Comparison of ENCODE assay signal across 12 cellular contexts in the genomic region with DNA sequence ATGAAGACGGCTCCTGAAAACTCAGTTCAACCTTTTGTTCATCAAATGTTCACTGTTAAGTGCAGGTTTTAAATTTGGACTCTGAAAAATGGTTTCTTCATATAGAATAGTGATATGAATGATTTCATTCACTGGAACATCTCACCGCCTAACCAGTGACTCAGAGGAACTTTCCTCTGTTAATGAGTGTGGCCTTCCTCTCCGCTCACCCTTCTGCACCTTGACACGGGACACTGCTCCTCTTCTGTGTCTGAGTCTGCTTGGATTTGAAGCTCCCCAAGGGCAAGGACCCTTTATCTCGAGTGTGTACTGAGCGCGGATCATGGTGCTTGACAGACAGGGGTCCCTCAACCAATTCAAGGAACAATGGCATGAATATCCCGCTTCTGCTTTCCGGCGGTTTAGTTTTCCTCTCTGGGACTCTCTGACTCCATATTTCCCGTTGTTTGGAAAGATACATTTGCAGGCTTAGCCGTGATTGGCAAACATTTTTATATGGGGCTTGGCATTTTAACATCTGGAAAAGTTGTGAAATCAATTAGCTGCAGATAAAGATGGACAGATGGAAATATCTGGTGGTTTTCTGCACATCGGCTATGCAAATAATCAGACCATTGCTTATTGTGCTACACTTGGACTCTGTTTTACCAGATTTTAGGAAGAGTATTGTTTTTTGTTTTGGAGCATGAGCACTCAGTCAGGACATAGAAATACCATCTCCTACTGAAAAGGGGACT. TPM values are rescaled to one million over a fixed set of nuclear protein-coding genes. Genes with fewer than 3 reads are reported as not detected.
DNase-seq lines count a peak whose midpoint lies in the region; ATAC-seq and TF ChIP-seq lines count a peak whose summit lies in the region.
"Had no signal": no experiment of that assay in that cellular context is flagged by ENCODE, and none has a peak within 500 bp of the region (broad histone marks: within the 10 kb centered on the region; RNA-seq: fewer than 3 reads in every experiment).

No MANE protein-coding gene starts in this region.

- 85 to 87% (median 87%) methylated on average over 13 of the region's 13 CpGs for WGBS in heart left ventricle, 4 donors

- H3K4me3 Mint-ChIP-seq in stimulated activated naive B cell treated with anti-CD40 and anti-IgM and Interleukin-4, amounts not matched to agents 10 μg/mL and 1 μg/mL and 100 μg/mL, for 72 hours, result peak overlapping the region in 1 of 2 donors; percentile 42
- no peak overlapping the region for H3K4me3 Mint-ChIP-seq in nephron progenitor cell
- H3K4me3 Mint-ChIP-seq: dendritic cell treated with granulocyte-macrophage colony-stimulating factor and Interleukin-4, amounts not matched to agents 40 ng/mL and 50 ng/mL, for 4 days had no signal

- H3K4me1 Mint-ChIP-seq in stimulated activated naive B cell treated with anti-CD40 and anti-IgM and Interleukin-4, amounts not matched to agents 10 μg/mL and 1 μg/mL and 100 μg/mL, for 72 hours, result peaks cover 28 to 43% of the 10 kb centered on the region in 2 donors
- peaks cover 11% of the 10 kb centered on the region for H3K4me1 Mint-ChIP-seq in nephron progenitor cell

- H3K27ac Mint-ChIP-seq in stimulated activated naive B cell treated with anti-CD40 and anti-IgM and Interleukin-4, amounts not matched to agents 10 μg/mL and 1 μg/mL and 100 μg/mL, for 72 hours, result no peak overlapping the region
- no peak overlapping the region for H3K27ac Mint-ChIP-seq in nephron progenitor cell
- H3K27ac Mint-ChIP-seq: dendritic cell treated with granulocyte-macrophage colony-stimulating factor and Interleukin-4, amounts not matched to agents 40 ng/mL and 50 ng/mL, for 4 days; progenitor cell of endocrine pancreas had no signal

- H3K4me1 ChIP-seq in right atrium auricular region (peaks cover 0 to 31% of the 10 kb centered on the region in 2 donors), heart left ventricle (peaks cover 0 to 24% (median 7%) of the 10 kb centered on the region in 12 donors), OCI-LY7 (ENCODE audit: insufficient read depth, low read length, poor library complexity, severe bottlenecking) (peaks cover 59% of the 10 kb centered on the region)
- H3K4me1 ChIP-seq in effector memory CD4-positive, alpha-beta T cell (ENCODE audit: control insufficient read depth, insufficient read depth, low read length, poor library complexity, severe bottlenecking), result no peaks in the 10 kb centered on the region
- H3K4me1 ChIP-seq: BLaER1 had no signal

- H3K27me3 ChIP-seq in right atrium auricular region (no peaks in the 10 kb centered on the region), heart left ventricle (no peaks in the 10 kb centered on the region)
- no peaks in the 10 kb centered on the region for H3K27me3 ChIP-seq in effector memory CD4-positive, alpha-beta T cell (replicated peaks; ENCODE audit: control insufficient read depth, insufficient read depth, low read length, poor library complexity, severe bottlenecking)
- H3K27me3 ChIP-seq: BLaER1 had no signal

- no peaks in the 10 kb centered on the region for H3K9me2 ChIP-seq in OCI-LY7 (ENCODE audit: insufficient read depth, low read length)

- H3K9me3 ChIP-seq in right atrium auricular region, result no peaks in the 10 kb centered on the region
- no peaks in the 10 kb centered on the region for H3K9me3 ChIP-seq in heart left ventricle
- no peaks in the 10 kb centered on the region; the same call in 1 of the 2 replicates for H3K9me3 ChIP-seq in OCI-LY7 (ENCODE audit: low read length)
- H3K9me3 ChIP-seq in effector memory CD4-positive, alpha-beta T cell (ENCODE audit: control insufficient read depth, low read length), result no peaks in the 10 kb centered on the region
- H3K9me3 ChIP-seq: BLaER1 had no signal

- CTCF ChIA-PET in OCI-LY7 (lab: Charles Lee; ENCODE audit: unreplicated experiment), result interaction anchor here (0.6 kb wide), 1 partner anchor 27 kb away, joined by 3 read pairs; no protein-coding TSS in a partner anchor

- TF ChIP-seq CTCF in right atrium auricular region (IDR thresholded peaks at IDR 0.05) (no peak), heart left ventricle (IDR thresholded peaks at IDR 0.05) (no peak), OCI-LY7 (conservative IDR thresholded peaks at IDR 0.05; ENCODE audit: low read length) (no peak), nephron progenitor cell (IDR thresholded peaks at IDR 0.05) (no peak)

- no peak for TF ChIP-seq POLR2A in heart left ventricle (IDR thresholded peaks at IDR 0.05)

- peaks cover 4% of the 10 kb centered on the region; the same call in 1 of the 2 replicates for H3K79me2 ChIP-seq in OCI-LY7 (ENCODE audit: insufficient read depth, low read depth, low read length)

- no peaks in the 10 kb centered on the region for H4K20me1 ChIP-seq in OCI-LY7 (ENCODE audit: insufficient read depth, low read length)
- H4K20me1 ChIP-seq: BLaER1 had no signal

- peaks cover 6 to 24% of the 10 kb centered on the region in 2 donors for H3K36me3 Mint-ChIP-seq in stimulated activated naive B cell treated with anti-CD40 and anti-IgM and Interleukin-4, amounts not matched to agents 10 μg/mL and 1 μg/mL and 100 μg/mL, for 72 hours
- no peaks in the 10 kb centered on the region for H3K36me3 Mint-ChIP-seq in nephron progenitor cell (ENCODE audit: low read depth)

- peak overlapping the region; percentile 45 to 77 for H3K27ac ChIP-seq in right atrium auricular region
- peak overlapping the region in 1 of 12 donors; percentile 5 for H3K27ac ChIP-seq in heart left ventricle
- peak overlapping the region; percentile 94 for H3K27ac ChIP-seq in OCI-LY7 (ENCODE audit: low read depth, low read length, poor library complexity, severe bottlenecking)
- no peak overlapping the region for H3K27ac ChIP-seq in effector memory CD4-positive, alpha-beta T cell (ENCODE audit: insufficient read depth, low read length, poor library complexity, severe bottlenecking)
- H3K27ac ChIP-seq: BLaER1 had no signal

- ATAC-seq in heart left ventricle, result no peak
- ATAC-seq in HG02610 (IDR thresholded peaks at IDR 0.05; ENCODE audit: unreplicated experiment), result peak; percentile 64
- ATAC-seq in stimulated activated naive B cell treated with anti-CD40 and anti-IgM and Interleukin-4, amounts not matched to agents 10 μg/mL and 1 μg/mL and 100 μg/mL, for 72 hours (replicated peaks), result peak; percentile 79 to 83

- H3K36me3 ChIP-seq in right atrium auricular region (no peaks in the 10 kb centered on the region), heart left ventricle (no peaks in the 10 kb centered on the region), OCI-LY7 (ENCODE audit: insufficient read depth, low read length) (peaks cover 5% of the 10 kb centered on the region; the same call in 1 of the 2 replicates)
- H3K36me3 ChIP-seq in effector memory CD4-positive, alpha-beta T cell (ENCODE audit: control insufficient read depth, insufficient read depth, low read length), result no peaks in the 10 kb centered on the region
- H3K36me3 ChIP-seq: BLaER1 had no signal

- DNase-seq in right atrium auricular region (ENCODE audit: low spot score) (no peak), heart left ventricle (no peak), OCI-LY7 (ENCODE audit: low spot score) (peak; percentile 39), nephron progenitor cell (no peak), NCI-H524 treated with DMSO at 0.1 percent for 48 hours (lab: John Stamatoyannopoulos, UW) (no peak)
- DNase-seq in stimulated activated naive B cell treated with anti-CD40 and anti-IgM and Interleukin-4, amounts not matched to agents 10 μg/mL and 1 μg/mL and 100 μg/mL, for 72 hours, result no peak
- DNase-seq in effector memory CD4-positive, alpha-beta T cell, result no peak
- DNase-seq: NCI-H2081 had no signal

- H3K4me3 ChIP-seq in right atrium auricular region (no peak overlapping the region), heart left ventricle (no peak overlapping the region), OCI-LY7 (ENCODE audit: low read depth, low read length, poor library complexity, severe bottlenecking) (peak overlapping the region; percentile 54)
- H3K4me3 ChIP-seq in effector memory CD4-positive, alpha-beta T cell (ENCODE audit: insufficient read depth, low read depth, low read length, poor library complexity, severe bottlenecking), result no peak overlapping the region
- H3K4me3 ChIP-seq: BLaER1 had no signal

- H3K4me2 ChIP-seq in OCI-LY7 (ENCODE audit: low read length), result peak overlapping the region; percentile 79
- H3K4me2 ChIP-seq: BLaER1 had no signal

- H2AFZ ChIP-seq in OCI-LY7 (ENCODE audit: low read length), result peak overlapping the region; percentile 77

- POLR2A ChIA-PET in OCI-LY7 (lab: Charles Lee), result interaction anchor here (0.6 to 10.5 kb wide), 9 partner anchors 9 to 46 kb away, joined by 3 to 115 read pairs (median 6); a partner anchor contains a TSS

- no TSS peak for BruUV-seq in OCI-LY7 (replicated peaks; lab: Mats Ljungman, UMichigan)

- no peaks in the 10 kb centered on the region for H3K27me3 Mint-ChIP-seq in stimulated activated naive B cell treated with anti-CD40 and anti-IgM and Interleukin-4, amounts not matched to agents 10 μg/mL and 1 μg/mL and 100 μg/mL, for 72 hours
- H3K27me3 Mint-ChIP-seq in nephron progenitor cell (ENCODE audit: low read depth, poor library complexity), result peaks cover 6% of the 10 kb centered on the region

- no peaks in the 10 kb centered on the region for H3K9me3 Mint-ChIP-seq in stimulated activated naive B cell treated with anti-CD40 and anti-IgM and Interleukin-4, amounts not matched to agents 10 μg/mL and 1 μg/mL and 100 μg/mL, for 72 hours
- H3K9me3 Mint-ChIP-seq in nephron progenitor cell, result no peaks in the 10 kb centered on the region
- H3K9me3 Mint-ChIP-seq: dendritic cell treated with granulocyte-macrophage colony-stimulating factor and Interleukin-4, amounts not matched to agents 40 ng/mL and 50 ng/mL, for 4 days had no signal

- intact Hi-C loops in heart left ventricle (cut with DNase I) (no loop called here), OCI-LY7 (cut with micrococcal nuclease; ENCODE audit: unreplicated experiment) (no loop called here)

RNA-seq across cellular contexts. Expression of a gene that starts 20.9 kb away (rescaled TPM):
- total RNA-seq in right atrium auricular region (1 to 10 TPM; 4.4 to 6.9 TPM), heart left ventricle (1 to 10 TPM; 2.4 to 9.0 (median 6.4) TPM), OCI-LY7 (2022) (24.8 and 26.3 TPM in 2 replicates)
- polyA plus RNA-seq in heart left ventricle, result 1 to 10 TPM in 1 of 2 donors, under 1 TPM in 1; 0.99 to 6.1 TPM
- total RNA-seq in OCI-LY7 (2014; rRNA removed; shearing (Covaris generic)), result 16.4 and 18.4 TPM in 2 replicates

Comparison
In these comparisons a context has a peak if more than half of its experiments do, and no peak if none do; other contexts are left out.
1. ATAC-seq: peak in HG02610 (single experiment) and stimulated activated naive B cell treated with anti-CD40 and anti-IgM and Interleukin-4, amounts not matched to agents 10 μg/mL and 1 μg/mL and 100 μg/mL, for 72 hours (2 of 2); none in heart left ventricle (0 of 4).